Comparison of ENCODE assay signal across 8 cellular contexts in genomic region chr1:161159087-161159914, GRCh38. TPM values are rescaled to one million over a fixed set of nuclear protein-coding genes. Genes with fewer than 3 reads are reported as not detected.
DNase-seq lines count a peak whose midpoint lies in the region; ATAC-seq and TF ChIP-seq lines count a peak whose summit lies in the region.

Gene USP21, plus strand, starts transcription at chr1:161159500. Its CDS starts 1,141 bp downstream, at chr1:161160641.

- peak within 1 kb of the TSS; percentile 76 for H3K4me3 ChIP-seq in CD8-positive, alpha-beta T cell (ENCODE audit: low read depth, low read length)
- peak within 1 kb of the TSS; percentile 93 for H3K4me3 ChIP-seq in lung

- no peaks in the 10 kb centered on the region for H3K9me3 ChIP-seq in CD8-positive, alpha-beta T cell (ENCODE audit: low read length)
- H3K9me3 ChIP-seq in lung (ENCODE audit: control insufficient read depth in 2 of 2, insufficient read depth in 1 of 2, low read length in 1 of 2): no peaks in the 10 kb centered on the region

- no peaks in the 10 kb centered on the region for H3K36me3 ChIP-seq in CD8-positive, alpha-beta T cell (ENCODE audit: insufficient read depth, low read length)
- H3K36me3 ChIP-seq in lung (ENCODE audit: control insufficient read depth in 2 of 2, insufficient read depth in 2 of 2, low read length in 2 of 2): peaks cover 2 to 12% of the 10 kb centered on the region in 2 donors

- H3K4me1 Mint-ChIP-seq in CD8-positive, alpha-beta T cell (ENCODE audit: low read depth): peaks cover 58% of the 10 kb centered on the region
- H3K4me1 Mint-ChIP-seq in activated CD8-positive, alpha-beta T cell treated with anti-CD3 and anti-CD28 coated beads, Interleukin-2, amount 10 ng/mL, durations not matched to agents 7 days and 5 days (ENCODE audit: low read depth): peaks cover 51% of the 10 kb centered on the region

- CTCF ChIA-PET in CD8-positive, alpha-beta T cell (lab: Charles Lee): interaction anchor here (1.0 to 1.5 kb wide), 3 partner anchors 61 to 223 kb away, joined by 3 to 6 read pairs (median 3); no protein-coding TSS in a partner anchor
- CTCF ChIA-PET in activated CD8-positive, alpha-beta T cell treated with anti-CD3 and anti-CD28 coated beads, Interleukin-2, amount 10 ng/mL, durations not matched to agents 7 days and 5 days (lab: Charles Lee): interaction anchor here (0.9 to 2.1 kb wide), 5 partner anchors 33 to 88 kb away, joined by 3 to 7 read pairs (median 4); no protein-coding TSS in a partner anchor

- peak within 1 kb of the TSS; percentile 72 for H3K27ac ChIP-seq in CD8-positive, alpha-beta T cell (ENCODE audit: low read depth, low read length)
- peak within 1 kb of the TSS; percentile 82 to 95 for H3K27ac ChIP-seq in lung (ENCODE audit: low read depth in 1 of 2, low read length in 1 of 2)

- POLR2A ChIA-PET in CD8-positive, alpha-beta T cell (lab: Charles Lee): interaction anchor here (1.0 kb wide), 1 partner anchor 66 kb away, joined by 3 read pairs; the partner anchor contains the start of gene TOMM40L
- POLR2A ChIA-PET in activated CD8-positive, alpha-beta T cell treated with anti-CD3 and anti-CD28 coated beads, Interleukin-2, amount 10 ng/mL, durations not matched to agents 7 days and 5 days (lab: Charles Lee): interaction anchor here (1.3 to 1.9 kb wide), 3 partner anchors 10 to 43 kb away, joined by 3 to 8 read pairs (median 4); partner anchors contain the start of gene NDUFS2

- H3K27ac Mint-ChIP-seq in CD8-positive, alpha-beta T cell: peak within 1 kb of the TSS; percentile 95
- H3K27ac Mint-ChIP-seq in activated CD8-positive, alpha-beta T cell treated with anti-CD3 and anti-CD28 coated beads, Interleukin-2, amount 10 ng/mL, durations not matched to agents 7 days and 5 days: peak within 1 kb of the TSS; percentile 89

- H3K27me3 Mint-ChIP-seq in CD8-positive, alpha-beta T cell (ENCODE audit: low read depth): no peaks in the 10 kb centered on the region
- no peaks in the 10 kb centered on the region for H3K27me3 Mint-ChIP-seq in activated CD8-positive, alpha-beta T cell treated with anti-CD3 and anti-CD28 coated beads, Interleukin-2, amount 10 ng/mL, durations not matched to agents 7 days and 5 days (ENCODE audit: low read depth)

- no peaks in the 10 kb centered on the region for H3K9me3 Mint-ChIP-seq in CD8-positive, alpha-beta T cell
- H3K9me3 Mint-ChIP-seq in activated CD8-positive, alpha-beta T cell treated with anti-CD3 and anti-CD28 coated beads, Interleukin-2, amount 10 ng/mL, durations not matched to agents 7 days and 5 days (ENCODE audit: insufficient read depth): no peaks in the 10 kb centered on the region

- peaks cover 37% of the 10 kb centered on the region for H3K4me1 ChIP-seq in CD8-positive, alpha-beta T cell (ENCODE audit: insufficient read depth, low read length)
- H3K4me1 ChIP-seq in lung (ENCODE audit: control insufficient read depth in 2 of 2, insufficient read depth in 2 of 2, low read length in 2 of 2): peaks cover 5 to 8% of the 10 kb centered on the region in 2 donors

- intact Hi-C loops in CD8-positive, alpha-beta T cell (cut with DNase I, micrococcal nuclease): loop anchor here (1.0 to 10.0 kb wide), 7 partner anchors 18 to 814 kb away; partner anchors contain the start of genes ARHGAP30 (in 1 of the 2), B4GALT3 (in 1 of the 2), COPA (in 1 of the 2) and DEDD (in 1 of the 2)

- peak; percentile 84 to 94 (median 91) for DNase-seq in CD8-positive, alpha-beta T cell
- peak; percentile 49 for DNase-seq in HS-5 (ENCODE audit: low read depth)
- DNase-seq in NK-92 (lab: John Stamatoyannopoulos, UW; ENCODE audit: unreplicated experiment): peak; percentile 39
- DNase-seq in activated CD8-positive, alpha-beta T cell treated with anti-CD3 and anti-CD28 coated beads, Interleukin-2, amount 10 ng/mL, durations not matched to agents 7 days and 5 days: peak; percentile 94
- peak; percentile 97 for DNase-seq in ecto neural progenitor cell (ENCODE audit: low spot score)
- DNase-seq in lung (ENCODE audit: low spot score): peak; percentile 93
- DNase-seq in stimulated activated CD4-positive, alpha-beta T cell treated with anti-CD3 and anti-CD28 coated beads, TNF-alpha, amount 100 ng/mL, for 4 hours (ENCODE audit: low read depth in 3 of 3): peak; percentile 85 to 87 (median 87)

- H3K36me3 Mint-ChIP-seq in CD8-positive, alpha-beta T cell: peaks cover 69% of the 10 kb centered on the region
- peaks cover 52% of the 10 kb centered on the region for H3K36me3 Mint-ChIP-seq in activated CD8-positive, alpha-beta T cell treated with anti-CD3 and anti-CD28 coated beads, Interleukin-2, amount 10 ng/mL, durations not matched to agents 7 days and 5 days (ENCODE audit: low read depth)

- no peak for TF ChIP-seq CTCF in CD8-positive, alpha-beta T cell (IDR thresholded peaks at IDR 0.05)
- TF ChIP-seq CTCF in lung (IDR thresholded peaks at IDR 0.05; ENCODE audit: control extremely low read depth, extremely low read depth): no peak

- 1 to 4% methylated on average over 55 to 60 of the region's 60 CpGs for WGBS in lung, 2 donors

- peak within 1 kb of the TSS; percentile 94 for H3K4me3 Mint-ChIP-seq in CD8-positive, alpha-beta T cell
- peak within 1 kb of the TSS; percentile 86 for H3K4me3 Mint-ChIP-seq in activated CD8-positive, alpha-beta T cell treated with anti-CD3 and anti-CD28 coated beads, Interleukin-2, amount 10 ng/mL, durations not matched to agents 7 days and 5 days

- H3K27me3 ChIP-seq in CD8-positive, alpha-beta T cell (ENCODE audit: insufficient read depth, low read length): no peaks in the 10 kb centered on the region
- no peaks in the 10 kb centered on the region for H3K27me3 ChIP-seq in lung (ENCODE audit: control insufficient read depth, insufficient read depth)

- ATAC-seq in CD8-positive, alpha-beta T cell: peak; percentile 96
- ATAC-seq in GM19467 (IDR thresholded peaks at IDR 0.05; ENCODE audit: unreplicated experiment) (peak; percentile 70), lung (ENCODE audit: insufficient read depth, low FRiP score) (peak; percentile 95)
- peak; percentile 91 for ATAC-seq in activated CD8-positive, alpha-beta T cell treated with anti-CD3 and anti-CD28 coated beads, Interleukin-2, amount 10 ng/mL, durations not matched to agents 7 days and 5 days

RNA-seq across cellular contexts. Expression of gene USP21, which starts in this region (rescaled TPM):
- total RNA-seq in CD8-positive, alpha-beta T cell: 10 to 100 TPM; 34.8 to 38.1 TPM
- total RNA-seq in activated CD8-positive, alpha-beta T cell treated with anti-CD3 and anti-CD28 coated beads, Interleukin-2, amount 10 ng/mL, durations not matched to agents 7 days and 5 days: 10 to 100 TPM; 29.2 to 32.0 TPM
- 10 to 100 TPM; 22.6 to 28.6 TPM for total RNA-seq in lung
- 10 to 100 TPM; 18.2 to 19.9 TPM for polyA plus RNA-seq in lung

Comparison
In these comparisons a context has a peak if more than half of its experiments do, and no peak if none do; other contexts are left out.
1. Peak in every context shown above with its lines: DNase-seq, ATAC-seq, H3K4me3 ChIP-seq and H3K27ac ChIP-seq.
2. DNase-seq: peak in every context shown above with its lines; median percentile 97 in ecto neural progenitor cell; 94 in activated CD8-positive, alpha-beta T cell treated with anti-CD3 and anti-CD28 coated beads, Interleukin-2, amount 10 ng/mL, durations not matched to agents 7 days and 5 days; 93 in lung; 91 in CD8-positive, alpha-beta T cell; 87 in stimulated activated CD4-positive, alpha-beta T cell treated with anti-CD3 and anti-CD28 coated beads, TNF-alpha, amount 100 ng/mL, for 4 hours; 49 in HS-5; 39 in NK-92.